ENCODE assay signal across 8 cellular contexts in the genomic region with DNA sequence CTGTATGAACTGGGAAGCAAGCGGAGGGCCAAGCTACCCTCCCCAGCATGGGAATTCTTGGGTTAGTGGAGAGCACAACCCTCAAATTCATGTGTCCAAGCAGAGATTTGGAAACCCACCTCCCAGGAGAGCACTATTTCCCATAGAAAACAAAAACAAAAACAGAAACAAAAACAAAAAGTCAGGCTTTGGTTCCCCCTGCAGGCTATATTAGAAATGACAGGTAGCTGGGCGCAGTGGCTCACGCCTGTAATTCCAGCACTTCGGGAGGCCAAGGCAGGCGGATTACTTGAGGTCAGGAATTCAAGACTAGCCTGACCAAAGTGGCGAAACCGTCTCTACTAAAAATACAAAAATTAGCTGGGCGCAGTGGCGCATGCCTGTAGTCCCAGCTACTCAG. TPM values are rescaled to one million over a fixed set of nuclear protein-coding genes. Genes with fewer than 3 reads are reported as not detected.
DNase-seq lines count a peak whose midpoint lies in the region; ATAC-seq, FAIRE-seq and TF ChIP-seq lines count a peak whose summit lies in the region.

No MANE protein-coding gene starts in this region.

- RAD21 ChIA-PET in GM12878 (lab: Charles Lee; ENCODE audit: unreplicated experiment): interaction anchor here (0.7 to 2.6 kb wide), 12 partner anchors 10 to 740 kb away, joined by 3 to 20 read pairs (median 3); partner anchors contain the start of genes ANXA9, GOLPH3L and MINDY1

- TF ChIP-seq EP300 in GM12878 (IDR thresholded peaks at IDR 0.05; ENCODE audit: borderline replicate concordance in 1 of 2, control insufficient read depth in 1 of 2, low read depth in 2 of 2, low read length in 2 of 2): no peak

- no peaks in the 10 kb centered on the region for H3K79me2 ChIP-seq in DOHH2 (ENCODE audit: control insufficient read depth, low read length)
- no peaks in the 10 kb centered on the region for H3K79me2 ChIP-seq in GM12878 (ENCODE audit: control insufficient read depth, insufficient read depth, low read length)

- H3K4me1 ChIP-seq in DOHH2 (ENCODE audit: control insufficient read depth, low read length) (no peaks in the 10 kb centered on the region), GM12878 (ENCODE audit: control insufficient read depth, insufficient read depth, low read length) (no peaks in the 10 kb centered on the region), tibial artery (peaks cover 0 to 4% (median 0%) of the 10 kb centered on the region in 4 donors)

- ATAC-seq in GM12878: peak; percentile 68
- no peak for ATAC-seq in HG03025 (IDR thresholded peaks at IDR 0.05; ENCODE audit: low FRiP score, unreplicated experiment)
- ATAC-seq in HG03342 (IDR thresholded peaks at IDR 0.05; ENCODE audit: unreplicated experiment): no peak

- no peaks in the 10 kb centered on the region for H3K9me2 ChIP-seq in DOHH2 (replicated peaks; ENCODE audit: control insufficient read depth, low read length)

- no TSS peak for BruUV-seq in GM12878 (replicated peaks; lab: Mats Ljungman, UMichigan)

- H3K9me3 ChIP-seq in DOHH2 (ENCODE audit: control insufficient read depth, insufficient read depth, low read length) (no peaks in the 10 kb centered on the region), GM12878 (replicated peaks; ENCODE audit: control insufficient read depth, insufficient read depth, low read length) (no peaks in the 10 kb centered on the region), tibial artery (no peaks in the 10 kb centered on the region)

- peak; percentile 73 for TF ChIP-seq CTCF in DOHH2 (IDR thresholded peaks at IDR 0.05; ENCODE audit: low read depth, low read length, poor library complexity, severe bottlenecking)
- TF ChIP-seq CTCF in GM12878 (IDR thresholded peaks at IDR 0.05 in 2 of 3, conservative IDR thresholded peaks at IDR 0.05 in 1 of 3; ENCODE audit: control insufficient read depth in 2 of 3, extremely low read depth in 1 of 3, insufficient read depth in 1 of 3, low read depth in 3 of 3, low read length in 3 of 3): peak; percentile 46 to 59 (median 50)
- TF ChIP-seq CTCF in tibial artery (IDR thresholded peaks at IDR 0.05): peak; percentile 80 to 83

- H3K4me3 ChIP-seq in DOHH2 (ENCODE audit: low read length) (no peak overlapping the region), GM12878 (no peak overlapping the region), tibial artery (no peak overlapping the region)

- H3K27me3 ChIP-seq in DOHH2 (ENCODE audit: control insufficient read depth, low read length) (no peaks in the 10 kb centered on the region), GM12878 (replicated peaks in 1 of 2; ENCODE audit: control insufficient read depth in 2 of 2, insufficient read depth in 2 of 2, low read length in 1 of 2) (no peaks in the 10 kb centered on the region), layer of hippocampus (ENCODE audit: control insufficient read depth, insufficient read depth, low read length) (no peaks in the 10 kb centered on the region), tibial artery (no peaks in the 10 kb centered on the region)

- TF ChIP-seq RAD21 in GM12878 (IDR thresholded peaks at IDR 0.05; ENCODE audit: insufficient read depth, low read depth, low read length): peak; percentile 56

- no peak overlapping the region for H3K4me2 ChIP-seq in DOHH2 (ENCODE audit: low read length)
- H3K4me2 ChIP-seq in GM12878 (ENCODE audit: control insufficient read depth, insufficient read depth): peak overlapping the region; percentile 75

- H3K36me3 ChIP-seq in DOHH2 (ENCODE audit: control insufficient read depth, low read length): no peaks in the 10 kb centered on the region
- H3K36me3 ChIP-seq in GM12878 (ENCODE audit: control insufficient read depth in 2 of 2, insufficient read depth in 2 of 2, low read length in 1 of 2): no peaks in the 10 kb centered on the region
- peaks cover 19 to 42% (median 37%) of the 10 kb centered on the region in 3 donors for H3K36me3 ChIP-seq in tibial artery

- FAIRE-seq in GM12878 (lab: Jason Lieb, UNC): peak; percentile 80

- POLR2A ChIA-PET in GM12878 (lab: Charles Lee): interaction anchor here (0.6 to 1.2 kb wide), 3 partner anchors 10 to 74 kb away, joined by 3 to 5 read pairs (median 4); no protein-coding TSS in a partner anchor

- H3F3A ChIP-seq in DOHH2 (ENCODE audit: control insufficient read depth, insufficient read depth): no peaks in the 10 kb centered on the region

- in situ Hi-C loops in GM12878 (cut with MboI): loop anchor here (5.0 kb wide), 1 partner anchor 739 kb away; the partner anchor contains the start of gene CA14

- peak overlapping the region; percentile 88 for H2AFZ ChIP-seq in GM12878 (ENCODE audit: control insufficient read depth, low read depth, low read length)

- H4K20me1 ChIP-seq in DOHH2 (ENCODE audit: control insufficient read depth, insufficient read depth, low read depth, low read length) (no peaks in the 10 kb centered on the region), GM12878 (ENCODE audit: control insufficient read depth, insufficient read depth) (no peaks in the 10 kb centered on the region)

- TF ChIP-seq POLR2A in GM12878 (IDR thresholded peaks at IDR 0.05; ENCODE audit: low read depth, low read length): no peak

- intact Hi-C loops in GM12878 (cut with micrococcal nuclease; ENCODE audit: unreplicated experiment) (loop anchor here (10.0 kb wide), 1 partner anchor 741 kb away; the partner anchor contains the start of gene CA14), tibial artery (cut with DNase I; ENCODE audit: low total_unique reads) (no loop called here)

- DNase-seq in MV-4-11 (lab: John Stamatoyannopoulos, UW) (peak; percentile 20), GM12878 (ENCODE audit: low read depth, low spot score) (no peak), tibial artery (peak in 1 of 2 donors; percentile 63), medulla oblongata (ENCODE audit: extremely low spot score) (no peak)

- H3K9ac ChIP-seq in GM12878 (ENCODE audit: control insufficient read depth, insufficient read depth, low read length): 0 out of 2 replicates have a peak overlapping the region, but pooled peaks have one; percentile 40

- CTCF ChIA-PET in GM12878 (lab: Yijun Ruan, JAX): interaction anchor here (0.6 to 16.2 kb wide), 24 partner anchors 10 to 740 kb away, joined by 3 to 252 read pairs (median 4); partner anchors contain the start of genes ANXA9, C1orf56, CERS2 and MINDY1

- SMC1A ChIA-PET in GM12878 (lab: Charles Lee; ENCODE audit: uncharacterized antibody, unreplicated experiment): interaction anchor here (0.6 to 4.5 kb wide), 10 partner anchors 10 to 744 kb away, joined by 3 to 34 read pairs (median 4); partner anchors contain the start of genes C1orf56, CERS2, MINDY1 and TNFAIP8L2

- H3K27ac ChIP-seq in DOHH2 (ENCODE audit: low read depth, low read length) (no peak overlapping the region), GM12878 (ENCODE audit: control insufficient read depth, insufficient read depth) (no peak overlapping the region), layer of hippocampus (ENCODE audit: low read depth, low read length) (peak overlapping the region; percentile 49), tibial artery (peak overlapping the region in 1 of 2 donors; percentile 27)

- 13% methylated on average over 9 of the region's 9 CpGs for WGBS in GM12878 (ENCODE audit: insufficient coverage, insufficient replicate concordance, low lambda C conversion rate, missing lambda C conversion rate)

RNA-seq across cellular contexts. Expression of gene MINDY1, which starts 10.8 kb away (rescaled TPM):
- 12.8 and 13.3 TPM in 2 replicates for total RNA-seq in GM12878 (2013; cell fraction: nucleolus; rRNA removed)
- total RNA-seq in GM12878 (2014; rRNA removed) (7.5 and 8.8 TPM in 2 replicates), GM12878 (2014; rRNA removed; fragmentation: Illumina TruSeq; extraction: Trizol) (4.4 and 4.9 TPM in 2 replicates), GM12878 (2021) (7.1 and 7.5 TPM in 2 replicates)
- 3.5 TPM for polyA plus RNA-seq in GM12878 (2011; ENCODE audit: low read depth)
- polyA plus RNA-seq in GM12878 (2011; rRNA removed) (0.89 and 1.9 TPM in 2 replicates), GM12878 (2014; fragmentation: Illumina TruSeq; extraction: Trizol) (6.1 and 6.5 TPM in 2 replicates), GM12878 (2014; fragmentation: Nextera tagmentation; extraction: Ambion mirVana) (under 1 TPM; 0.48 to 0.49 TPM), GM12878 (2014; rRNA removed) (6.4 and 7.7 TPM in 2 replicates), GM12878 (2016; fragmentation: Nextera tagmentation; extraction: Ambion mirVana) (1 to 10 TPM; 3.4 to 5.1 TPM)
- polyA plus RNA-seq in GM12878 (2011; cell fraction: cytosol; rRNA removed): 2.3 and 2.5 TPM in 2 replicates
- 3.0 and 3.6 TPM in 2 replicates for polyA plus RNA-seq in GM12878 (2011; cell fraction: nucleus; rRNA removed)
- polyA plus RNA-seq in GM12878 (2012): 5.9 and 6.1 TPM in 2 replicates
- polyA minus RNA-seq in GM12878 (2011; rRNA and poly(A)+ RNA removed): 2.1 and 4.1 TPM in 2 replicates
- 1.5 and 1.6 TPM in 2 replicates for polyA minus RNA-seq in GM12878 (2011; cell fraction: cytosol; rRNA and poly(A)+ RNA removed)
- polyA minus RNA-seq in GM12878 (2011; cell fraction: nucleus; rRNA and poly(A)+ RNA removed): 1.9 and 2.3 TPM in 2 replicates

RNA-seq across cellular contexts. Expression of gene PRUNE1, which starts 12.4 kb away (rescaled TPM):
- 7.7 and 10.4 TPM in 2 replicates for total RNA-seq in GM12878 (2013; cell fraction: nucleolus; rRNA removed)
- total RNA-seq in GM12878 (2014; rRNA removed) (9.5 and 9.9 TPM in 2 replicates), GM12878 (2014; rRNA removed; fragmentation: Illumina TruSeq; extraction: Trizol) (8.8 and 9.7 TPM in 2 replicates), GM12878 (2021) (10.9 and 11.8 TPM in 2 replicates)
- 9.2 TPM for polyA plus RNA-seq in GM12878 (2011; ENCODE audit: low read depth)
- polyA plus RNA-seq in GM12878 (2011; rRNA removed) (20.2 and 24.5 TPM in 2 replicates), GM12878 (2014; fragmentation: Illumina TruSeq; extraction: Trizol) (15.5 and 16.3 TPM in 2 replicates), GM12878 (2014; fragmentation: Nextera tagmentation; extraction: Ambion mirVana) (1 to 10 TPM; 4.7 to 7.6 TPM), GM12878 (2014; rRNA removed) (10.2 and 14.9 TPM in 2 replicates), GM12878 (2016; fragmentation: Nextera tagmentation; extraction: Ambion mirVana) (10 to 100 TPM; 14.0 to 14.2 TPM)
- polyA plus RNA-seq in GM12878 (2011; cell fraction: cytosol; rRNA removed): 20.9 and 23.2 TPM in 2 replicates
- 11.9 and 13.5 TPM in 2 replicates for polyA plus RNA-seq in GM12878 (2011; cell fraction: nucleus; rRNA removed)
- polyA plus RNA-seq in GM12878 (2012): 8.5 and 11.6 TPM in 2 replicates
- 22.4 and 23.7 TPM in 2 replicates for polyA minus RNA-seq in GM12878 (2011; rRNA and poly(A)+ RNA removed)
- 5.3 and 7.6 TPM in 2 replicates for polyA minus RNA-seq in GM12878 (2011; cell fraction: cytosol; rRNA and poly(A)+ RNA removed)
- polyA minus RNA-seq in GM12878 (2011; cell fraction: nucleus; rRNA and poly(A)+ RNA removed): 3.4 and 5.8 TPM in 2 replicates

RNA-seq across cellular contexts. Expression of gene ANXA9, which starts 13.8 kb away (rescaled TPM):
- 0.75 TPM in 1 of 2 replicates, not detected in the other for total RNA-seq in GM12878 (2013; cell fraction: nucleolus; rRNA removed)
- total RNA-seq in GM12878 (2014; rRNA removed) (not detected in 2 replicates), GM12878 (2014; rRNA removed; fragmentation: Illumina TruSeq; extraction: Trizol) (0.09 TPM in 1 of 2 replicates, not detected in the other), GM12878 (2021) (not detected in 2 replicates)
- 0.18 TPM for polyA plus RNA-seq in GM12878 (2011; ENCODE audit: low read depth)
- polyA plus RNA-seq in GM12878 (2011; rRNA removed) (0.37 and 0.43 TPM in 2 replicates), GM12878 (2014; fragmentation: Illumina TruSeq; extraction: Trizol) (0.04 TPM in 1 of 2 replicates, not detected in the other), GM12878 (2014; fragmentation: Nextera tagmentation; extraction: Ambion mirVana) (under 1 TPM in 1 of 2 experiments, not detected in 1; 0.11 TPM), GM12878 (2014; rRNA removed) (0.08 TPM in 1 of 2 replicates, not detected in the other), GM12878 (2016; fragmentation: Nextera tagmentation; extraction: Ambion mirVana) (under 1 TPM; 0.25 to 0.28 TPM)
- polyA plus RNA-seq in GM12878 (2011; cell fraction: cytosol; rRNA removed): 0.38 and 0.57 TPM in 2 replicates
- polyA plus RNA-seq in GM12878 (2011; cell fraction: nucleus; rRNA removed): 0.31 and 0.39 TPM in 2 replicates
- 0.41 and 0.49 TPM in 2 replicates for polyA plus RNA-seq in GM12878 (2012)
- polyA minus RNA-seq in GM12878 (2011; rRNA and poly(A)+ RNA removed): 0.15 and 0.46 TPM in 2 replicates
- polyA minus RNA-seq in GM12878 (2011; cell fraction: cytosol; rRNA and poly(A)+ RNA removed): not detected in 2 replicates
- 0.24 TPM in 1 of 2 replicates, not detected in the other for polyA minus RNA-seq in GM12878 (2011; cell fraction: nucleus; rRNA and poly(A)+ RNA removed)

RNA-seq across cellular contexts. Expression of gene CERS2, which starts 21.3 kb away (rescaled TPM):
- total RNA-seq in GM12878 (2013; cell fraction: nucleolus; rRNA removed): 27.0 and 31.5 TPM in 2 replicates
- 55.8 and 57.0 TPM in 2 replicates for total RNA-seq in GM12878 (2014; rRNA removed)
- 38.2 and 39.9 TPM in 2 replicates for total RNA-seq in GM12878 (2014; rRNA removed; fragmentation: Illumina TruSeq; extraction: Trizol)
- 76.7 and 79.2 TPM in 2 replicates for total RNA-seq in GM12878 (2021)
- 45.4 TPM for polyA plus RNA-seq in GM12878 (2011; ENCODE audit: low read depth)
- polyA plus RNA-seq in GM12878 (2011; rRNA removed): 29.5 and 41.5 TPM in 2 replicates
- polyA plus RNA-seq in GM12878 (2011; cell fraction: cytosol; rRNA removed): 40.6 and 44.7 TPM in 2 replicates
- 57.8 and 60.8 TPM in 2 replicates for polyA plus RNA-seq in GM12878 (2011; cell fraction: nucleus; rRNA removed)
- polyA plus RNA-seq in GM12878 (2012): 34.6 and 47.7 TPM in 2 replicates
- 78.8 and 87.9 TPM in 2 replicates for polyA plus RNA-seq in GM12878 (2014; fragmentation: Illumina TruSeq; extraction: Trizol)
- 10 to 100 TPM in 1 of 2 experiments, 1 to 10 TPM in 1; 9.2 to 12.7 TPM for polyA plus RNA-seq in GM12878 (2014; fragmentation: Nextera tagmentation; extraction: Ambion mirVana)
- 50.5 and 52.3 TPM in 2 replicates for polyA plus RNA-seq in GM12878 (2014; rRNA removed)
- polyA plus RNA-seq in GM12878 (2016; fragmentation: Nextera tagmentation; extraction: Ambion mirVana): 10 to 100 TPM; 49.3 to 61.5 TPM
- polyA minus RNA-seq in GM12878 (2011; rRNA and poly(A)+ RNA removed): 57.5 and 61.2 TPM in 2 replicates
- polyA minus RNA-seq in GM12878 (2011; cell fraction: cytosol; rRNA and poly(A)+ RNA removed): 19.9 and 23.3 TPM in 2 replicates
- polyA minus RNA-seq in GM12878 (2011; cell fraction: nucleus; rRNA and poly(A)+ RNA removed): 14.9 and 25.9 TPM in 2 replicates

RNA-seq across cellular contexts. Expression of gene BNIPL, which starts 40.5 kb away (rescaled TPM):
- 1.3 and 2.5 TPM in 2 replicates for total RNA-seq in GM12878 (2013; cell fraction: nucleolus; rRNA removed)
- total RNA-seq in GM12878 (2014; rRNA removed) (0.17 and 0.27 TPM in 2 replicates), GM12878 (2014; rRNA removed; fragmentation: Illumina TruSeq; extraction: Trizol) (0.18 TPM in 2 replicates), GM12878 (2021) (0.11 and 0.33 TPM in 2 replicates)
- not detected for polyA plus RNA-seq in GM12878 (2011; ENCODE audit: low read depth)
- polyA plus RNA-seq in GM12878 (2011; rRNA removed) (0.49 and 0.99 TPM in 2 replicates), GM12878 (2014; fragmentation: Illumina TruSeq; extraction: Trizol) (0.12 TPM in 1 of 2 replicates, not detected in the other), GM12878 (2014; fragmentation: Nextera tagmentation; extraction: Ambion mirVana) (under 1 TPM; 0.05 TPM), GM12878 (2014; rRNA removed) (1.0 and 1.1 TPM in 2 replicates), GM12878 (2016; fragmentation: Nextera tagmentation; extraction: Ambion mirVana) (under 1 TPM; 0.09 to 0.16 TPM)
- polyA plus RNA-seq in GM12878 (2011; cell fraction: cytosol; rRNA removed): 0.48 and 1.2 TPM in 2 replicates
- 1.3 and 2.5 TPM in 2 replicates for polyA plus RNA-seq in GM12878 (2011; cell fraction: nucleus; rRNA removed)
- polyA plus RNA-seq in GM12878 (2012): 0.20 and 0.48 TPM in 2 replicates
- polyA minus RNA-seq in GM12878 (2011; rRNA and poly(A)+ RNA removed): 0.37 and 0.77 TPM in 2 replicates
- 0.42 TPM in 1 of 2 replicates, not detected in the other for polyA minus RNA-seq in GM12878 (2011; cell fraction: cytosol; rRNA and poly(A)+ RNA removed)
- polyA minus RNA-seq in GM12878 (2011; cell fraction: nucleus; rRNA and poly(A)+ RNA removed): 0.36 and 1.1 TPM in 2 replicates
